ENCODE assay signal across 26 cellular contexts in genomic region chr13:110826101-110826500, GRCh38.
"Had no signal": no experiment of that assay in that cellular context is flagged by ENCODE, and none has a peak within 500 bp of the region (broad histone marks: within the 10 kb centered on the region; RNA-seq: fewer than 3 reads in every experiment).

No MANE protein-coding gene starts in this region.

- H3K27ac ChIP-seq: neural progenitor cell, pancreas, prostate gland, right atrium auricular region, right lobe of liver, sigmoid colon, stomach, thoracic aorta, thyroid gland, tibial nerve, upper lobe of left lung, vagina had no signal

- H3K27ac Mint-ChIP-seq: natural killer cell; nephron; neural progenitor cell; stimulated activated effector memory CD8-positive, alpha-beta T cell treated with anti-CD3 and anti-CD28 coated beads, Interleukin-12 subunit alpha, Interleukin-12 subunit beta, amount 100 ng/mL, for 72 hours; stimulated activated naive B cell treated with anti-CD40 and anti-IgM and Interleukin-4, amounts not matched to agents 10 μg/mL and 1 μg/mL and 100 μg/mL, for 72 hours; stimulated activated naive CD8-positive, alpha-beta T cell treated with anti-CD3 and anti-CD28 coated beads, Interleukin-15, Interleukin-2, amounts not matched to agents 100 ng/mL and 50 ng/mL, for 24 hours had no signal

- H3K9me3 ChIP-seq: pancreas, prostate gland, right atrium auricular region, right lobe of liver, sigmoid colon, stomach, thoracic aorta, thyroid gland, tibial nerve, upper lobe of left lung, vagina had no signal

- FAIRE-seq: pancreas, small intestine had no signal

- H3K4me1 ChIP-seq: neural progenitor cell, pancreas, prostate gland, right atrium auricular region, right lobe of liver, sigmoid colon, stomach, thyroid gland, tibial nerve, upper lobe of left lung, vagina had no signal

- H3K4me3 Mint-ChIP-seq: natural killer cell; nephron; neural progenitor cell; stimulated activated effector memory CD8-positive, alpha-beta T cell treated with anti-CD3 and anti-CD28 coated beads, Interleukin-12 subunit alpha, Interleukin-12 subunit beta, amount 100 ng/mL, for 72 hours; stimulated activated naive B cell treated with anti-CD40 and anti-IgM and Interleukin-4, amounts not matched to agents 10 μg/mL and 1 μg/mL and 100 μg/mL, for 72 hours; stimulated activated naive CD8-positive, alpha-beta T cell treated with anti-CD3 and anti-CD28 coated beads, Interleukin-15, Interleukin-2, amounts not matched to agents 100 ng/mL and 50 ng/mL, for 24 hours had no signal

- ATAC-seq: natural killer cell; stimulated activated effector memory CD8-positive, alpha-beta T cell treated with anti-CD3 and anti-CD28 coated beads, Interleukin-12 subunit alpha, Interleukin-12 subunit beta, amount 100 ng/mL, for 72 hours; stimulated activated naive B cell treated with anti-CD40 and anti-IgM and Interleukin-4, amounts not matched to agents 10 μg/mL and 1 μg/mL and 100 μg/mL, for 72 hours had no signal

- H3K9me3 Mint-ChIP-seq: natural killer cell; nephron; stimulated activated effector memory CD8-positive, alpha-beta T cell treated with anti-CD3 and anti-CD28 coated beads, Interleukin-12 subunit alpha, Interleukin-12 subunit beta, amount 100 ng/mL, for 72 hours; stimulated activated naive B cell treated with anti-CD40 and anti-IgM and Interleukin-4, amounts not matched to agents 10 μg/mL and 1 μg/mL and 100 μg/mL, for 72 hours; stimulated activated naive CD8-positive, alpha-beta T cell treated with anti-CD3 and anti-CD28 coated beads, Interleukin-15, Interleukin-2, amounts not matched to agents 100 ng/mL and 50 ng/mL, for 24 hours had no signal

- H3K4me3 ChIP-seq: neural progenitor cell, pancreas, prostate gland, right atrium auricular region, right lobe of liver, sigmoid colon, stomach, thoracic aorta, thyroid gland, tibial nerve, upper lobe of left lung, vagina had no signal

- H3K4me1 Mint-ChIP-seq: natural killer cell; nephron; stimulated activated naive B cell treated with anti-CD40 and anti-IgM and Interleukin-4, amounts not matched to agents 10 μg/mL and 1 μg/mL and 100 μg/mL, for 72 hours had no signal

- DNase-seq: natural killer cell; occipital lobe; retina; sigmoid colon; small intestine; stimulated activated CD4-positive, alpha-beta T cell treated with anti-CD3 and anti-CD28 coated beads, Interleukin-15, amount 100 ng/mL, for 24 hours; stimulated activated CD4-positive, alpha-beta T cell treated with anti-CD3 and anti-CD28 coated beads, Interleukin-2, amount 100 ng/mL, for 24 hours; stimulated activated CD4-positive, alpha-beta T cell treated with anti-CD3 and anti-CD28 coated beads, Interleukin-2, amount 100 ng/mL, for 48 hours; stimulated activated CD4-positive, alpha-beta T cell treated with anti-CD3 and anti-CD28 coated beads, Interleukin-4, amount 100 ng/mL, for 24 hours; stimulated activated naive B cell treated with anti-CD40 and anti-IgM and Interleukin-4, amounts not matched to agents 10 μg/mL and 1 μg/mL and 100 μg/mL, for 72 hours; stimulated activated naive CD4-positive, alpha-beta T cell treated with Interleukin-2 at 50 U/mL for 16 hours; stomach; thyroid gland; trophoblast cell had no signal

- H3K27me3 ChIP-seq: neural progenitor cell, pancreas, right atrium auricular region, right lobe of liver, sigmoid colon, thyroid gland, tibial nerve, upper lobe of left lung, vagina had no signal

- H3K27me3 Mint-ChIP-seq: stimulated activated naive CD8-positive, alpha-beta T cell treated with anti-CD3 and anti-CD28 coated beads, Interleukin-15, Interleukin-2, amounts not matched to agents 100 ng/mL and 50 ng/mL, for 24 hours had no signal

- H3K36me3 ChIP-seq: neural progenitor cell, pancreas, prostate gland, right atrium auricular region, right lobe of liver, sigmoid colon, stomach, thoracic aorta, thyroid gland, tibial nerve, upper lobe of left lung, vagina had no signal

- H3K36me3 Mint-ChIP-seq: natural killer cell; neural progenitor cell; stimulated activated effector memory CD8-positive, alpha-beta T cell treated with anti-CD3 and anti-CD28 coated beads, Interleukin-12 subunit alpha, Interleukin-12 subunit beta, amount 100 ng/mL, for 72 hours; stimulated activated naive B cell treated with anti-CD40 and anti-IgM and Interleukin-4, amounts not matched to agents 10 μg/mL and 1 μg/mL and 100 μg/mL, for 72 hours had no signal
